Comparison of ENCODE assay signal across 9 cellular contexts in genomic region chr12:7374423-7375144, GRCh38.
DNase-seq lines count a peak whose midpoint lies in the region; ATAC-seq and TF ChIP-seq lines count a peak whose summit lies in the region.
"Had no signal": no experiment of that assay in that cellular context is flagged by ENCODE, and none has a peak within 500 bp of the region (broad histone marks: within the 10 kb centered on the region; RNA-seq: fewer than 3 reads in every experiment).

No MANE protein-coding gene starts in this region.

- no peaks in the 10 kb centered on the region for H3K9me3 ChIP-seq in sigmoid colon
- H3K9me3 ChIP-seq: Peyer's patch had no signal

- peak; percentile 64 for TF ChIP-seq CTCF in HFF-Myc (IDR thresholded peaks at IDR 0.05; ENCODE audit: low read depth, low read length, missing control alignments)
- TF ChIP-seq CTCF in fibroblast of the aortic adventitia (IDR thresholded peaks at IDR 0.05; ENCODE audit: insufficient read depth, low read length) = peak; percentile 48
- TF ChIP-seq CTCF in sigmoid colon (IDR thresholded peaks at IDR 0.05) = no peak

- intact Hi-C loops in sigmoid colon (cut with DNase I) = no loop called here

- DNase-seq in D341Med (ENCODE audit: low spot score) (peak; percentile 74), HFF-Myc (ENCODE audit: extremely low read depth, low read depth) (no peak), SHP77 (lab: John Stamatoyannopoulos, UW) (peak; percentile 61 to 62), fibroblast of the aortic adventitia (ENCODE audit: low read depth) (peak; percentile 17), sigmoid colon (peak; percentile 61), NCI-H2029 treated with DMSO at 0.1 percent for 48 hours (lab: John Stamatoyannopoulos, UW) (no peak), NCI-H2081 treated with DMSO at 0.1 percent for 48 hours (lab: John Stamatoyannopoulos, UW) (no peak)

- H3K4me1 ChIP-seq in sigmoid colon = no peaks in the 10 kb centered on the region
- H3K4me1 ChIP-seq: Peyer's patch had no signal

- no peak for ATAC-seq in GM19455 (IDR thresholded peaks at IDR 0.05; ENCODE audit: unreplicated experiment)

- TF ChIP-seq POLR2A in sigmoid colon (IDR thresholded peaks at IDR 0.05) = no peak

- WGBS in sigmoid colon, 2 donors = 37 to 40% methylated on average over 17 of the region's 17 CpGs

- H3K4me3 ChIP-seq in HFF-Myc (replicated peaks; ENCODE audit: low read depth, low read length) = no peak overlapping the region
- H3K4me3 ChIP-seq in fibroblast of the aortic adventitia (ENCODE audit: low read depth, low read length) = no peak overlapping the region
- H3K4me3 ChIP-seq in sigmoid colon = no peak overlapping the region
- H3K4me3 ChIP-seq: Peyer's patch had no signal

- no peak for TF ChIP-seq EP300 in sigmoid colon (IDR thresholded peaks at IDR 0.05)

- H3K27ac ChIP-seq in sigmoid colon = no peak overlapping the region
- H3K27ac ChIP-seq: Peyer's patch had no signal

- no peaks in the 10 kb centered on the region for H3K36me3 ChIP-seq in sigmoid colon
- H3K36me3 ChIP-seq: Peyer's patch had no signal

- no peaks in the 10 kb centered on the region for H3K27me3 ChIP-seq in sigmoid colon
- H3K27me3 ChIP-seq: Peyer's patch had no signal

Comparison
In these comparisons a context has a peak if more than half of its experiments do, and no peak if none do; other contexts are left out.
1. DNase-seq: peak in D341Med (single experiment), SHP77 (2 of 2), fibroblast of the aortic adventitia (single experiment) and sigmoid colon (single experiment); none in HFF-Myc (single experiment), NCI-H2029 treated with DMSO at 0.1 percent for 48 hours (single experiment) and NCI-H2081 treated with DMSO at 0.1 percent for 48 hours (single experiment).
2. CTCF ChIP-seq: peak in HFF-Myc (single experiment) and fibroblast of the aortic adventitia (single experiment); none in sigmoid colon (0 of 4).